Comparison of ENCODE assay signal across 10 cellular contexts in the genomic region with DNA sequence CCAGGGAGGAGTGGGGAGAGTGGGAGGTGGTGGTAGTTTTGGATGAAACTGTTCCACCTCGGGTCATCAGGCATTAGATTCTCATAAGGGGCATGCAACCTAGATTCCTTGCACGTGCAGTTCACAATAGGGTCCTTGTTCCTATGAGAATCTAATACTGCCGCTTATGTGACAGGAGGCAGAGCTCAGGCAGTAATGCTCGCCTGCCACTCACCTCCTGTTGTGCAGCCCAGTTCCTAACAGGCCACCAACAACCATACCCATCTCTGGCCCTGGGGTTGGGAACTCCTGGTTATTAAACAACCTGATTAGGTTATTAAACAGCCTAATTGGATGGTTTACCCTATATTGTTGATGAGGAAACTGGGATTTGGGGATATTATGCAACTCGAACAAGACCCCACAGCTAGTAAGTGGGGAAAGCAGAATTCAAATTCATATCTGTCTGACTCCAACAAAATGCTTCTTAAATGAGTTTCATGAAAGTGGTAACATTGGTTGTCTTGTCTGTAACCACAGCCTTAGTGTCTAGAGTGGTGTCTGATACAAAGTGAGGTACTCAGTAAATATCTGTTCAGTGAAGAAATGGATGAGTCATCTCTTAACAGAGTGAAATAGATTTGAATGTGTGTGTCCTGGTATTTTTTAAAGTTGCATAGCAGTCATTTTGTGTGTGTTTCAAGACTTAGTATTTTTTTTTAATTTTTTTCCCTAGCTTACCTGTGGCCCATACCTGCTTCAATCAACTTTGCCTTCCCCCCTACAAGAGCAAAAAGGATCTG.
DNase-seq lines count a peak whose midpoint lies in the region; ATAC-seq, FAIRE-seq and TF ChIP-seq lines count a peak whose summit lies in the region.
"Had no signal": no experiment of that assay in that cellular context is flagged by ENCODE, and none has a peak within 500 bp of the region (broad histone marks: within the 10 kb centered on the region; RNA-seq: fewer than 3 reads in every experiment).

No MANE protein-coding gene starts in this region.

- H3K27ac ChIP-seq in psoas muscle, result peak overlapping the region; percentile 28

- in situ Hi-C loops in GM13977 (cut with MboI; ENCODE audit: low pct_unique_long_range_greater_than_20kb, low sequenced_read_pairs, unreplicated experiment), result no loop called here

- H3K4me1 ChIP-seq in psoas muscle, result no peaks in the 10 kb centered on the region

- ATAC-seq in esophagus mucosa (peak; percentile 70), psoas muscle (peak in 2 of 4 donors; percentile 61 to 62), GM19463 (IDR thresholded peaks at IDR 0.05; ENCODE audit: unreplicated experiment) (no peak), HG03175 (IDR thresholded peaks at IDR 0.05; ENCODE audit: unreplicated experiment) (no peak), HG02981 (IDR thresholded peaks at IDR 0.05; ENCODE audit: unreplicated experiment) (no peak)

- H3K27me3 ChIP-seq in psoas muscle (ENCODE audit: insufficient read depth in 3 of 3, low read length in 2 of 3), result no peaks in the 10 kb centered on the region

- no peak for TF ChIP-seq CTCF in GM13977 (IDR thresholded peaks at IDR 0.05; ENCODE audit: extremely low read depth, insufficient read depth, missing control alignments)
- TF ChIP-seq CTCF in psoas muscle (IDR thresholded peaks at IDR 0.05), result no peak

- 72 to 77% (median 76%) methylated on average over 5 of the region's 5 CpGs for WGBS in psoas muscle, 3 donors

- DNase-seq in GM13977 (ENCODE audit: low spot score), result peak; percentile 19
- peak; percentile 88 for DNase-seq in RCC 7860 (ENCODE audit: low spot score)
- DNase-seq in psoas muscle, result no peak
- DNase-seq in HK-2 (ENCODE audit: unreplicated experiment), result no peak
- DNase-seq: activated T-cell treated with anti-CD3 and anti-CD28 coated beads, Interleukin-2, amount 50 U/mL, for 24 hours; NCI-H446 had no signal

- H3K4me3 ChIP-seq in psoas muscle, result no peak overlapping the region

- no peaks in the 10 kb centered on the region for H3K9me3 ChIP-seq in psoas muscle

- peaks cover 0 to 14% of the 10 kb centered on the region in 2 donors for H3K36me3 ChIP-seq in psoas muscle (ENCODE audit: insufficient read depth in 1 of 2, low read depth in 1 of 2)

- intact Hi-C loops in psoas muscle (cut with DNase I), result no loop called here

- FAIRE-seq in RCC 7860 (lab: Jason Lieb, UNC), result peak; percentile 96

Comparison
In these comparisons a context has a peak if more than half of its experiments do, and no peak if none do; other contexts are left out.
1. DNase-seq: peak in GM13977 (single experiment) and RCC 7860 (single experiment); none in psoas muscle (0 of 2) and HK-2 (single experiment).